Comparison of ENCODE assay signal across 8 cellular contexts in genomic region chr17:76506408-76507328, GRCh38. TPM values are rescaled to one million over a fixed set of nuclear protein-coding genes. Genes with fewer than 3 reads are reported as not detected.
DNase-seq lines count a peak whose midpoint lies in the region; ATAC-seq, FAIRE-seq and TF ChIP-seq lines count a peak whose summit lies in the region.

No MANE protein-coding gene starts in this region.

- no peak overlapping the region for H3K4me3 Mint-ChIP-seq in type B pancreatic cell

- no peak overlapping the region for H3K4me3 ChIP-seq in pancreas

- H3K36me3 Mint-ChIP-seq in type B pancreatic cell = no peaks in the 10 kb centered on the region

- no peaks in the 10 kb centered on the region for H3K9me3 ChIP-seq in pancreas

- peak; percentile 39 to 83 (median 70) for ATAC-seq in pancreas

- H3K36me3 ChIP-seq in pancreas = no peaks in the 10 kb centered on the region

- TF ChIP-seq CTCF in pancreas (IDR thresholded peaks at IDR 0.05) (peak; percentile 87 to 94 (median 91)), type B pancreatic cell (conservative IDR thresholded peaks at IDR 0.05) (peak; percentile 98)

- no peaks in the 10 kb centered on the region for H3K27me3 ChIP-seq in pancreas

- peak; percentile 81 for DNase-seq in SIG-M5 treated with dmso at 0.1 percent for 504 hours (lab: John Stamatoyannopoulos, UW; ENCODE audit: unreplicated experiment)
- no peak for DNase-seq in SIG-M5 (lab: John Stamatoyannopoulos, UW)
- peak; percentile 60 for DNase-seq in M059J (ENCODE audit: low read depth)
- DNase-seq in SK-MEL-5 (ENCODE audit: low read depth, low spot score) = peak; percentile 85
- peak; percentile 89 for DNase-seq in activated gamma-delta T cell treated with Interleukin-2 at 50 U/mL for 16 hours
- DNase-seq in germinal center (ENCODE audit: low spot score) = peak; percentile 84
- DNase-seq in pancreas = peak; percentile 67 to 95 (median 87)
- peak; percentile 92 for DNase-seq in type B pancreatic cell (ENCODE audit: extremely low spot score, unreplicated experiment)

- no peak for FAIRE-seq in pancreas (lab: Jason Lieb, UNC)

- WGBS in pancreas, 2 donors = 21 to 25% methylated on average over 23 to 24 of the region's 24 CpGs

- no peaks in the 10 kb centered on the region for H3K9me3 Mint-ChIP-seq in type B pancreatic cell

- H3K4me1 Mint-ChIP-seq in type B pancreatic cell (ENCODE audit: unreplicated experiment) = peaks cover 9% of the 10 kb centered on the region

- H3K27me3 Mint-ChIP-seq in type B pancreatic cell = peaks cover 19% of the 10 kb centered on the region

- no peak overlapping the region for H3K27ac ChIP-seq in pancreas

- no peak overlapping the region for H3K27ac Mint-ChIP-seq in type B pancreatic cell

- peaks cover 12 to 15% (median 13%) of the 10 kb centered on the region in 3 donors for H3K4me1 ChIP-seq in pancreas

- intact Hi-C loops in pancreas (cut with DNase I) = loop anchor here (2.0 to 10.0 kb wide), 5 partner anchors 34 to 102 kb away; partner anchors contain the start of gene AANAT (in 1 of the 3)

- in situ Hi-C loops in SK-MEL-5 (cut with HindIII; ENCODE audit: low pct_unique_long_range_greater_than_20kb, low sequenced_read_pairs) = no loop called here

RNA-seq across cellular contexts. Expression of gene RHBDF2, which starts 5.4 kb away (rescaled TPM):
- 18.1 and 23.2 TPM in 2 replicates for total RNA-seq in M059J (2014; rRNA removed; shearing (Covaris generic))
- 25.0 and 28.6 TPM in 2 replicates for total RNA-seq in SK-MEL-5 (2014; rRNA removed; shearing (Covaris generic))
- 75.0 and 78.8 TPM in 2 replicates for polyA plus RNA-seq in SK-MEL-5 (2015; cell fraction: cytosol; rRNA removed)
- polyA plus RNA-seq in SK-MEL-5 (2015; cell fraction: nucleus; rRNA removed) = 64.9 and 68.7 TPM in 2 replicates
- total RNA-seq in pancreas (10 to 100 TPM; 19.0 to 50.1 (median 22.4) TPM), type B pancreatic cell (ENCODE audit: low replicate concordance) (12.3 and 17.2 TPM in 2 replicates)
- polyA plus RNA-seq in pancreas = 10 to 100 TPM; 18.0 to 41.8 TPM

RNA-seq across cellular contexts. Expression of gene CYGB, which starts 30.8 kb away (rescaled TPM):
- 0.62 TPM in 1 of 2 replicates, not detected in the other for total RNA-seq in M059J (2014; rRNA removed; shearing (Covaris generic))
- 122 TPM in 2 replicates for total RNA-seq in SK-MEL-5 (2014; rRNA removed; shearing (Covaris generic))
- polyA plus RNA-seq in SK-MEL-5 (2015; cell fraction: cytosol; rRNA removed) = 107 and 128 TPM in 2 replicates
- 37.9 and 41.4 TPM in 2 replicates for polyA plus RNA-seq in SK-MEL-5 (2015; cell fraction: nucleus; rRNA removed)
- 10 to 100 TPM in 1 of 6 donors, 1 to 10 TPM in 5; 2.6 to 15.7 (median 6.5) TPM for total RNA-seq in pancreas
- polyA plus RNA-seq in pancreas = 10 to 100 TPM in 1 of 2 donors, 1 to 10 TPM in 1; 9.8 to 10.3 TPM
- 2.5 and 10.0 TPM in 2 replicates for total RNA-seq in type B pancreatic cell (ENCODE audit: low replicate concordance)

RNA-seq across cellular contexts. Expression of gene PRCD, which starts 33.2 kb away (rescaled TPM):
- 0.02 and 1.4 TPM in 2 replicates for total RNA-seq in M059J (2014; rRNA removed; shearing (Covaris generic))
- total RNA-seq in SK-MEL-5 (2014; rRNA removed; shearing (Covaris generic)) = 15.8 and 18.8 TPM in 2 replicates
- 12.2 and 13.3 TPM in 2 replicates for polyA plus RNA-seq in SK-MEL-5 (2015; cell fraction: cytosol; rRNA removed)
- polyA plus RNA-seq in SK-MEL-5 (2015; cell fraction: nucleus; rRNA removed) = 32.9 and 49.6 TPM in 2 replicates
- 1 to 10 TPM in 2 of 6 donors, under 1 TPM in 4; 0.55 to 3.0 (median 0.84) TPM for total RNA-seq in pancreas
- polyA plus RNA-seq in pancreas = 1 to 10 TPM; 5.2 to 7.3 TPM
- total RNA-seq in type B pancreatic cell (ENCODE audit: low replicate concordance) = 0.33 and 3.3 TPM in 2 replicates

RNA-seq across cellular contexts. Expression of gene AANAT, which starts 39.3 kb away (rescaled TPM):
- not detected in 2 replicates for total RNA-seq in M059J (2014; rRNA removed; shearing (Covaris generic))
- total RNA-seq in SK-MEL-5 (2014; rRNA removed; shearing (Covaris generic)) = not detected in 2 replicates
- polyA plus RNA-seq in SK-MEL-5 (2015; cell fraction: cytosol; rRNA removed) = not detected in 2 replicates
- 0.88 TPM in 1 of 2 replicates, not detected in the other for polyA plus RNA-seq in SK-MEL-5 (2015; cell fraction: nucleus; rRNA removed)
- total RNA-seq in pancreas (under 1 TPM in 1 of 6 donors, not detected in 5; 0.16 TPM), type B pancreatic cell (ENCODE audit: low replicate concordance) (not detected in 2 replicates)
- under 1 TPM in 1 of 2 donors, not detected in 1; 0.23 TPM for polyA plus RNA-seq in pancreas

RNA-seq across cellular contexts. Expression of gene UBE2O, which starts 53.7 kb away (rescaled TPM):
- 9.8 and 18.5 TPM in 2 replicates for total RNA-seq in M059J (2014; rRNA removed; shearing (Covaris generic))
- 30.7 and 36.4 TPM in 2 replicates for total RNA-seq in SK-MEL-5 (2014; rRNA removed; shearing (Covaris generic))
- polyA plus RNA-seq in SK-MEL-5 (2015; cell fraction: cytosol; rRNA removed) = 44.4 and 56.8 TPM in 2 replicates
- polyA plus RNA-seq in SK-MEL-5 (2015; cell fraction: nucleus; rRNA removed) = 99.5 and 103 TPM in 2 replicates
- 10 to 100 TPM; 10.4 to 19.8 (median 14.3) TPM for total RNA-seq in pancreas
- 10 to 100 TPM; 16.3 to 17.3 TPM for polyA plus RNA-seq in pancreas
- total RNA-seq in type B pancreatic cell (ENCODE audit: low replicate concordance) = 38.5 and 51.5 TPM in 2 replicates
